Comparison of ENCODE assay signal across 14 cellular contexts in the genomic region with DNA sequence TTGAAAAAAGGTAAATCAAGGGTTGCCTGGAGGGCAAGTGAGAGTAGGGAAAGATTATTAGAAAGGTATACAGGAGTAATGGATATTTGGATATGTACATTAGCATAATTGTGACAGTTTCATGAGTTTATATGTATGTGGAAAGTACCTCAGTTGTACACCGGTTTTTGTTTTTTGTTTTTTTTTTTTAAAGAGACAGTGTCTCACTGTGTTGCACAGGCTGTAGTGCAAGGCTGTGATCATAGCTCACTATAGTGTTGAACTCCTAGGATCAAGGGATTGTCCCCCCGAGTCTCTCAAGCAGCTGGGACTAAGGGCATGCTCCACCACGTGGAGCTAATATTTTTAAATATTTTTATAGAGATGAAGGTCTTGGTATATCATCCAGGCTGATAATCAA. TPM values are rescaled to one million over a fixed set of nuclear protein-coding genes. Genes with fewer than 3 reads are reported as not detected.
DNase-seq lines count a peak whose midpoint lies in the region; ATAC-seq, FAIRE-seq and TF ChIP-seq lines count a peak whose summit lies in the region.
"Had no signal": no experiment of that assay in that cellular context is flagged by ENCODE, and none has a peak within 500 bp of the region (broad histone marks: within the 10 kb centered on the region; RNA-seq: fewer than 3 reads in every experiment).

No MANE protein-coding gene starts in this region.

- H3K36me3 ChIP-seq in GM12878 (ENCODE audit: control insufficient read depth in 2 of 2, insufficient read depth in 2 of 2, low read length in 1 of 2): no peaks in the 10 kb centered on the region
- no peaks in the 10 kb centered on the region for H3K36me3 ChIP-seq in neuronal stem cell (replicated peaks in 1 of 2; ENCODE audit: control insufficient read depth in 2 of 2, insufficient read depth in 2 of 2, low read length in 2 of 2)
- H3K36me3 ChIP-seq: lower lobe of right lung had no signal

- no peak overlapping the region for H2BK5ac ChIP-seq in neuronal stem cell (ENCODE audit: low read length)

- no peaks in the 10 kb centered on the region for H3K79me2 ChIP-seq in GM12878 (ENCODE audit: control insufficient read depth, insufficient read depth, low read length)

- peaks cover 10% of the 10 kb centered on the region for H3K4me1 ChIP-seq in GM12878 (ENCODE audit: control insufficient read depth, insufficient read depth, low read length)
- no peaks in the 10 kb centered on the region for H3K4me1 ChIP-seq in neuronal stem cell (ENCODE audit: control insufficient read depth in 2 of 2, insufficient read depth in 1 of 2, low read depth in 1 of 2, low read length in 2 of 2)
- H3K4me1 ChIP-seq: lower lobe of right lung had no signal

- no peak for TF ChIP-seq RAD21 in GM12878 (IDR thresholded peaks at IDR 0.05; ENCODE audit: insufficient read depth, low read depth, low read length)

- H4K91ac ChIP-seq in neuronal stem cell (ENCODE audit: low read depth, low read length, poor library complexity): no peak overlapping the region

- WGBS in GM12878 (ENCODE audit: insufficient coverage, insufficient replicate concordance, low lambda C conversion rate, missing lambda C conversion rate): 0% methylated on average over 3 of the region's 3 CpGs
- no CpG with 5 or more reads among the region's 3 CpGs for WGBS in neuronal stem cell (ENCODE audit: extremely low coverage in 2 of 2, insufficient read length in 2 of 2, insufficient replicate concordance in 1 of 2), 2 donors

- no peak overlapping the region for H2AK5ac ChIP-seq in neuronal stem cell (ENCODE audit: low read depth, low read length)

- no peak overlapping the region for H4K8ac ChIP-seq in neuronal stem cell (ENCODE audit: low read depth, low read length)

- no peak for DNase-seq in GM12878 (ENCODE audit: low read depth, low spot score)
- DNase-seq in retina: no peak
- DNase-seq in NCI-H526 (lab: John Stamatoyannopoulos, UW): no peak
- DNase-seq in activated CD4-positive, alpha-beta T cell treated with anti-CD3 and anti-CD28 coated beads, Interleukin-2, amount 50 U/mL, for 48 hours: no peak
- DNase-seq in neuronal stem cell (ENCODE audit: low spot score): no peak
- DNase-seq: activated T-cell treated with anti-CD3 and anti-CD28 coated beads, Interleukin-2, amount 50 U/mL, for 1 hour; lower lobe of right lung; NCI-H2227 treated with DMSO at 0.1 percent for 48 hours; nucleus accumbens; stimulated activated naive CD4-positive, alpha-beta T cell had no signal

- H3K4me2 ChIP-seq in GM12878 (ENCODE audit: control insufficient read depth, insufficient read depth) (peak overlapping the region; percentile 7; the same call in 1 of the 2 replicates), neuronal stem cell (ENCODE audit: insufficient read depth, low read length, poor library complexity, severe bottlenecking) (no peak overlapping the region)

- H3K9ac ChIP-seq in GM12878 (ENCODE audit: control insufficient read depth, insufficient read depth, low read length) (no peak overlapping the region), neuronal stem cell (ENCODE audit: low read depth, low read length, poor library complexity) (no peak overlapping the region)

- H2BK120ac ChIP-seq in neuronal stem cell (ENCODE audit: low read depth, low read length): no peak overlapping the region

- intact Hi-C loops in GM12878 (cut with micrococcal nuclease; ENCODE audit: unreplicated experiment): loop anchor here (1.0 kb wide), 1 partner anchor 54 kb away; no protein-coding TSS in a partner anchor

- H3K27me3 ChIP-seq in GM12878 (replicated peaks in 1 of 2; ENCODE audit: control insufficient read depth in 2 of 2, insufficient read depth in 2 of 2, low read length in 1 of 2) (no peaks in the 10 kb centered on the region), neuronal stem cell (ENCODE audit: control insufficient read depth in 3 of 3, insufficient read depth in 3 of 3, low read depth in 1 of 3, low read length in 3 of 3) (no peaks in the 10 kb centered on the region)

- no peak overlapping the region for H3K14ac ChIP-seq in neuronal stem cell (ENCODE audit: low read length)

- ATAC-seq in GM19025 (IDR thresholded peaks at IDR 0.05; ENCODE audit: low read depth, unreplicated experiment) (peak; percentile 13), GM21723 (IDR thresholded peaks at IDR 0.05; ENCODE audit: unreplicated experiment) (peak; percentile 27), HG03095 (IDR thresholded peaks at IDR 0.05; ENCODE audit: unreplicated experiment) (peak; percentile 23), GM12878 (peak; percentile 67)

- RAD21 ChIA-PET in GM12878 (lab: Charles Lee; ENCODE audit: unreplicated experiment): no interaction called here

- CTCF ChIA-PET in GM12878 (lab: Yijun Ruan, JAX): no interaction called here

- no peak for TF ChIP-seq EP300 in GM12878 (IDR thresholded peaks at IDR 0.05; ENCODE audit: borderline replicate concordance in 1 of 2, control insufficient read depth in 1 of 2, low read depth in 2 of 2, low read length in 2 of 2)

- H3K79me1 ChIP-seq in neuronal stem cell (ENCODE audit: low read depth, low read length): no peaks in the 10 kb centered on the region

- no peak for TF ChIP-seq POLR2A in GM12878 (IDR thresholded peaks at IDR 0.05; ENCODE audit: low read depth, low read length)

- H3K4ac ChIP-seq in neuronal stem cell (ENCODE audit: low read length): no peak overlapping the region

- SMC1A ChIA-PET in GM12878 (lab: Charles Lee; ENCODE audit: uncharacterized antibody, unreplicated experiment): no interaction called here

- POLR2A ChIA-PET in GM12878 (lab: Charles Lee): no interaction called here

- H3K9me3 ChIP-seq in GM12878 (replicated peaks; ENCODE audit: control insufficient read depth, insufficient read depth, low read length) (no peaks in the 10 kb centered on the region), neuronal stem cell (replicated peaks in 1 of 2; ENCODE audit: control insufficient read depth in 2 of 2, insufficient read depth in 1 of 2, low read depth in 1 of 2, low read length in 2 of 2) (no peaks in the 10 kb centered on the region)
- H3K9me3 ChIP-seq: lower lobe of right lung had no signal

- no peak overlapping the region for H3K23ac ChIP-seq in neuronal stem cell (ENCODE audit: low read depth, low read length, poor library complexity)

- no TSS peak for BruUV-seq in GM12878 (replicated peaks; lab: Mats Ljungman, UMichigan)

- no peak for TF ChIP-seq CTCF in GM12878 (IDR thresholded peaks at IDR 0.05 in 2 of 3, conservative IDR thresholded peaks at IDR 0.05 in 1 of 3; ENCODE audit: control insufficient read depth in 2 of 3, extremely low read depth in 1 of 3, insufficient read depth in 1 of 3, low read depth in 3 of 3, low read length in 3 of 3)

- H4K20me1 ChIP-seq in GM12878 (ENCODE audit: control insufficient read depth, insufficient read depth): no peaks in the 10 kb centered on the region

- no peak for FAIRE-seq in GM12878 (lab: Jason Lieb, UNC)
- FAIRE-seq: astrocyte had no signal

- no peak overlapping the region for H2BK15ac ChIP-seq in neuronal stem cell (ENCODE audit: low read length)

- no peak overlapping the region for H3K18ac ChIP-seq in neuronal stem cell (ENCODE audit: low read length)

- in situ Hi-C loops in GM12878 (cut with MboI): no loop called here

- H3K27ac ChIP-seq in GM12878 (ENCODE audit: control insufficient read depth, insufficient read depth) (no peak overlapping the region), neuronal stem cell (replicated peaks; ENCODE audit: low read length) (no peak overlapping the region)
- H3K27ac ChIP-seq: lower lobe of right lung had no signal

- no peak overlapping the region for H3K4me3 ChIP-seq in GM12878
- H3K4me3 ChIP-seq in neuronal stem cell (ENCODE audit: low read length in 2 of 2): no peak overlapping the region
- H3K4me3 ChIP-seq: lower lobe of right lung had no signal

- H2AFZ ChIP-seq in GM12878 (ENCODE audit: control insufficient read depth, low read depth, low read length) (no peak overlapping the region), neuronal stem cell (ENCODE audit: low read length) (no peak overlapping the region)

- no peak overlapping the region for H2BK12ac ChIP-seq in neuronal stem cell (ENCODE audit: low read length)

TF ChIP-seq in GM12878, 131 proteins besides CTCF, POLR2A, EP300 and RAD21 (continues in another document):
- TF ChIP-seq BRCA1 (IDR thresholded peaks at IDR 0.05; ENCODE audit: low read depth, low read length): no peak

RNA-seq across cellular contexts. Expression of a gene that starts 15.3 kb away (rescaled TPM):
- not detected in 2 replicates for total RNA-seq in GM12878 (2013; cell fraction: nucleolus; rRNA removed)
- total RNA-seq in GM12878 (2014; rRNA removed) (not detected in 2 replicates), GM12878 (2014; rRNA removed; fragmentation: Illumina TruSeq; extraction: Trizol) (not detected in 2 replicates), GM12878 (2021) (0.08 and 0.41 TPM in 2 replicates)
- polyA plus RNA-seq in GM12878 (2011; ENCODE audit: low read depth): not detected
- polyA plus RNA-seq in GM12878 (2011; rRNA removed) (0.07 TPM in 1 of 2 replicates, not detected in the other), GM12878 (2014; fragmentation: Illumina TruSeq; extraction: Trizol) (0.24 TPM in 1 of 2 replicates, not detected in the other), GM12878 (2014; fragmentation: Nextera tagmentation; extraction: Ambion mirVana) (not detected), GM12878 (2014; rRNA removed) (not detected in 2 replicates), GM12878 (2016; fragmentation: Nextera tagmentation; extraction: Ambion mirVana) (not detected)
- 0.01 TPM in 1 of 2 replicates, not detected in the other for polyA plus RNA-seq in GM12878 (2011; cell fraction: cytosol; rRNA removed)
- polyA plus RNA-seq in GM12878 (2011; cell fraction: nucleus; rRNA removed): not detected in 2 replicates
- not detected in 2 replicates for polyA plus RNA-seq in GM12878 (2012)
- polyA minus RNA-seq in GM12878 (2011; rRNA and poly(A)+ RNA removed): not detected in 2 replicates
- not detected in 2 replicates for polyA minus RNA-seq in GM12878 (2011; cell fraction: cytosol; rRNA and poly(A)+ RNA removed)
- not detected in 2 replicates for polyA minus RNA-seq in GM12878 (2011; cell fraction: nucleus; rRNA and poly(A)+ RNA removed)
- polyA plus RNA-seq in neuronal stem cell (2013, experiment 1 of 2): 0.18 TPM
- polyA plus RNA-seq in neuronal stem cell (2013, experiment 2 of 2): 0.15 TPM

Comparison
In these comparisons a context has a peak if more than half of its experiments do, and no peak if none do; other contexts are left out.
1. ATAC-seq: peak in every context shown above with its lines; median percentile 67 in GM12878; 27 in GM21723; 23 in HG03095; 13 in GM19025.